In genomic region chr12:68245071-68246021, GRCh38 we compare ENCODE assay signal across 2 cellular contexts.
TF ChIP-seq lines count a peak whose summit lies in the region.

No MANE protein-coding gene starts in this region.

TF ChIP-seq in SK-N-SH, 30 proteins besides CTCF, POLR2A, EP300 and RAD21:
- TF ChIP-seq GATA2 (CRISPR knock-in tag; IDR thresholded peaks at IDR 0.05) (peak; percentile 7; the same call in 1 of the 2 replicates), RCOR1 (IDR thresholded peaks at IDR 0.05; ENCODE audit: low read length) (peak; percentile 14; the same call in 1 of the 2 replicates), PBX3 (IDR thresholded peaks at IDR 0.05) (no peak)

TF ChIP-seq in endothelial cell of umbilical vein, 7 proteins besides CTCF, POLR2A, EP300 and RAD21:
- TF ChIP-seq MAX (IDR thresholded peaks at IDR 0.05; ENCODE audit: insufficient read depth, insufficient read length) (no peak), JUN (IDR thresholded peaks at IDR 0.05; ENCODE audit: borderline replicate concordance, insufficient read depth, insufficient read length, low read depth) (no peak), FOS (IDR thresholded peaks at IDR 0.05; ENCODE audit: borderline replicate concordance, insufficient read depth, low read length) (no peak), GATA2 (IDR thresholded peaks at IDR 0.05; ENCODE audit: insufficient read depth, insufficient read length, low read depth, low read length) (no peak), EZH2 (IDR thresholded peaks at IDR 0.05; ENCODE audit: borderline replicate concordance, low read depth, low read length, severe bottlenecking) (no peak), POLR2AphosphoS5 (IDR thresholded peaks at IDR 0.05; ENCODE audit: insufficient read depth, low read depth, low read length) (no peak)
